Comparison of ENCODE assay signal across 1 cellular context in genomic region chrX:72078411-72078810, GRCh38.
TF ChIP-seq lines count a peak whose summit lies in the region.

No MANE protein-coding gene starts in this region.

TF ChIP-seq in SK-N-SH treated with all-trans-retinoic acid at 6 μM for 48 hours, 23 proteins besides CTCF, POLR2A, EP300 and RAD21 (continued from another document):
- TF ChIP-seq, protein P1, sequence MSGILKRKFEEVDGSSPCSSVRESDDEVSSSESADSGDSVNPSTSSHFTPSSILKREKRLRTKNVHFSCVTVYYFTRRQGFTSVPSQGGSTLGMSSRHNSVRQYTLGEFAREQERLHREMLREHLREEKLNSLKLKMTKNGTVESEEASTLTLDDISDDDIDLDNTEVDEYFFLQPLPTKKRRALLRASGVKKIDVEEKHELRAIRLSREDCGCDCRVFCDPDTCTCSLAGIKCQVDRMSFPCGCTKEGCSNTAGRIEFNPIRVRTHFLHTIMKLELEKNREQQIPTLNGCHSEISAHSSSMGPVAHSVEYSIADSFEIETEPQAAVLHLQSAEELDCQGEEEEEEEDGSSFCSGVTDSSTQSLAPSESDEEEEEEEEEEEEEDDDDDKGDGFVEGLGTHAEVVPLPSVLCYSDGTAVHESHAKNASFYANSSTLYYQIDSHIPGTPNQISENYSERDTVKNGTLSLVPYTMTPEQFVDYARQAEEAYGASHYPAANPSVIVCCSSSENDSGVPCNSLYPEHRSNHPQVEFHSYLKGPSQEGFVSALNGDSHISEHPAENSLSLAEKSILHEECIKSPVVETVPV (CRISPR knock-in tag; IDR thresholded peaks at IDR 0.05) = no peak
- no peak for TF ChIP-seq PPARA (CRISPR knock-in tag; IDR thresholded peaks at IDR 0.05; ENCODE audit: borderline replicate concordance)
- no peak for TF ChIP-seq ESRRG (CRISPR knock-in tag; IDR thresholded peaks at IDR 0.05)
- no peak for TF ChIP-seq ZNF565 (CRISPR knock-in tag; conservative IDR thresholded peaks at IDR 0.05; ENCODE audit: low read depth)
- TF ChIP-seq CSDC2 (CRISPR knock-in tag; IDR thresholded peaks at IDR 0.05) = no peak
- TF ChIP-seq ZNF8 (CRISPR knock-in tag; IDR thresholded peaks at IDR 0.05) = no peak
TF ChIP-seq in SK-N-SH treated with all-trans-retinoic acid at 6 μM for 48 hours: peak in this region for 0.
